Comparison of ENCODE assay signal across 11 cellular contexts in genomic region chr2:39696072-39696471, GRCh38. TPM values are rescaled to one million over a fixed set of nuclear protein-coding genes. Genes with fewer than 3 reads are reported as not detected.
A peak's percentile ranks its signal among the peaks of the same experiment; 100 is the strongest.
DNase-seq lines count a peak whose midpoint lies in the region; ATAC-seq, FAIRE-seq and TF ChIP-seq lines count a peak whose summit lies in the region.
"Had no signal": no experiment of that assay in that cellular context is flagged by ENCODE, and none has a peak within 500 bp of the region (broad histone marks: within the 10 kb centered on the region; RNA-seq: fewer than 3 reads in every experiment).

No MANE protein-coding gene starts in this region.

- no peak for TF ChIP-seq CTCF in epithelial cell of proximal tubule (conservative IDR thresholded peaks at IDR 0.05; ENCODE audit: low read depth, low read length)
- TF ChIP-seq CTCF in psoas muscle (IDR thresholded peaks at IDR 0.05), result no peak
- no peak for TF ChIP-seq CTCF in tibial artery (IDR thresholded peaks at IDR 0.05)

- no peaks in the 10 kb centered on the region for H3K27me3 ChIP-seq in psoas muscle (ENCODE audit: insufficient read depth in 3 of 3, low read length in 2 of 3)
- no peaks in the 10 kb centered on the region for H3K27me3 ChIP-seq in tibial artery

- H3K36me3 ChIP-seq in psoas muscle (ENCODE audit: insufficient read depth in 1 of 2, low read depth in 1 of 2) (no peaks in the 10 kb centered on the region), tibial artery (no peaks in the 10 kb centered on the region)

- peak; percentile 63 for DNase-seq in NCI-H2227 (lab: John Stamatoyannopoulos, UW; ENCODE audit: unreplicated experiment)
- peak; percentile 92 for DNase-seq in epithelial cell of proximal tubule (ENCODE audit: low read depth)
- DNase-seq in psoas muscle, result no peak
- no peak for DNase-seq in stimulated activated CD4-positive, alpha-beta T cell treated with anti-CD3 and anti-CD28 coated beads, Interleukin-4, amount 100 ng/mL, for 24 hours
- DNase-seq in tibial artery, result no peak
- no peak for DNase-seq in RPMI8226
- DNase-seq: activated CD4-positive, alpha-beta T cell treated with anti-CD3 and anti-CD28 coated beads for 4 hours; stimulated activated CD4-positive, alpha-beta T cell treated with anti-CD3 and anti-CD28 coated beads, Interleukin-1b, Interleukin-23, amount 100 ng/mL, for 48 hours had no signal

- peak overlapping the region; percentile 65 for H3K27ac ChIP-seq in psoas muscle
- peak overlapping the region in 1 of 2 donors; percentile 38 for H3K27ac ChIP-seq in tibial artery
- H3K27ac ChIP-seq: HL-60 had no signal

- peaks cover 30% of the 10 kb centered on the region for H3K4me1 ChIP-seq in psoas muscle
- peaks cover 0 to 33% (median 9%) of the 10 kb centered on the region in 4 donors for H3K4me1 ChIP-seq in tibial artery

- FAIRE-seq in G401.6 (lab: Jason Lieb, UNC), result peak; percentile 89

- WGBS in psoas muscle, 3 donors, result 20 to 40% (median 31%) methylated on average over 3 of the region's 3 CpGs

- intact Hi-C loops in psoas muscle (cut with DNase I), result loop anchor here (5.0 kb wide), 2 partner anchors 184 to 259 kb away; partner anchors contain the start of gene MAP4K3 (in 1 of the 2)
- intact Hi-C loops in tibial artery (cut with DNase I; ENCODE audit: low total_unique reads), result no loop called here

- H3K4me3 ChIP-seq in epithelial cell of proximal tubule (ENCODE audit: low read depth, low read length), result no peak overlapping the region
- no peak overlapping the region for H3K4me3 ChIP-seq in psoas muscle
- no peak overlapping the region for H3K4me3 ChIP-seq in tibial artery

- peak; percentile 92 to 94 (median 94) for ATAC-seq in psoas muscle
- ATAC-seq in HG03469 (IDR thresholded peaks at IDR 0.05; ENCODE audit: unreplicated experiment), result no peak

- H3K9me3 ChIP-seq in psoas muscle (peaks cover 8% of the 10 kb centered on the region), tibial artery (peaks cover 0 to 14% (median 0%) of the 10 kb centered on the region in 3 donors)

RNA-seq across cellular contexts. Expression of gene TMEM178A, which starts 30.4 kb away (rescaled TPM):
- total RNA-seq in epithelial cell of proximal tubule (2.8 and 2.9 TPM in 2 replicates), psoas muscle (1 to 10 TPM in 3 of 4 donors, under 1 TPM in 1; 0.46 to 1.6 (median 1.2) TPM)
- under 1 TPM; 0.10 to 0.44 (median 0.14) TPM for polyA plus RNA-seq in psoas muscle

Comparison
In these comparisons a context has a peak if more than half of its experiments do, and no peak if none do; other contexts are left out.
1. DNase-seq: peak in NCI-H2227 (single experiment) and epithelial cell of proximal tubule (single experiment); none in psoas muscle (0 of 2), stimulated activated CD4-positive, alpha-beta T cell treated with anti-CD3 and anti-CD28 coated beads, Interleukin-4, amount 100 ng/mL, for 24 hours (single experiment), tibial artery (0 of 2) and RPMI8226 (single experiment).